Comparison of ENCODE assay signal across 28 cellular contexts in genomic region chr6:7071405-7071804, GRCh38. TPM values are rescaled to one million over a fixed set of nuclear protein-coding genes. Genes with fewer than 3 reads are reported as not detected.
"Had no signal": no experiment of that assay in that cellular context is flagged by ENCODE, and none has a peak within 500 bp of the region (broad histone marks: within the 10 kb centered on the region; RNA-seq: fewer than 3 reads in every experiment).

No MANE protein-coding gene starts in this region.

- DNase-seq: naive thymus-derived CD4-positive, alpha-beta T cell; natural killer cell; nucleus accumbens; posterior cingulate gyrus; psoas muscle; right cardiac atrium; right lobe of liver; sigmoid colon; small intestine; stimulated activated CD4-positive, alpha-beta T cell treated with anti-CD3 and anti-CD28 coated beads, Interleukin-15, amount 100 ng/mL, for 24 hours; stimulated activated CD4-positive, alpha-beta T cell treated with anti-CD3 and anti-CD28 coated beads, Interleukin-2, amount 100 ng/mL, for 24 hours; stimulated activated CD4-positive, alpha-beta T cell treated with anti-CD3 and anti-CD28 coated beads, Interleukin-2, amount 100 ng/mL, for 48 hours; stimulated activated CD4-positive, alpha-beta T cell treated with anti-CD3 and anti-CD28 coated beads, Interleukin-4, amount 100 ng/mL, for 24 hours; stimulated activated naive B cell treated with anti-CD40 and anti-IgM and Interleukin-4, amounts not matched to agents 10 μg/mL and 1 μg/mL and 100 μg/mL, for 72 hours; stimulated activated naive CD4-positive, alpha-beta T cell treated with Interleukin-2 at 50 U/mL for 16 hours; stomach; thyroid gland; trophoblast cell; upper lobe of left lung had no signal

- H3K4me1 ChIP-seq: neural progenitor cell, parathyroid adenoma, right lobe of liver, sigmoid colon, stomach, tibial nerve, upper lobe of left lung, vagina had no signal

- H3K9ac ChIP-seq: neural progenitor cell, parathyroid adenoma had no signal

- H3K27me3 ChIP-seq: neural progenitor cell, neutrophil, right lobe of liver, sigmoid colon, stomach, thyroid gland, tibial nerve, upper lobe of left lung, vagina had no signal

- H3K4me3 ChIP-seq: neural progenitor cell, psoas muscle, right lobe of liver, sigmoid colon, stomach, thoracic aorta, thyroid gland, tibial nerve, upper lobe of left lung, vagina had no signal

- H3K79me2 ChIP-seq: parathyroid adenoma had no signal

- ATAC-seq: naive thymus-derived CD4-positive, alpha-beta T cell; natural killer cell; psoas muscle; right cardiac atrium; right lobe of liver; stimulated activated effector memory CD8-positive, alpha-beta T cell treated with anti-CD3 and anti-CD28 coated beads, Interleukin-12 subunit alpha, Interleukin-12 subunit beta, amount 100 ng/mL, for 72 hours; stimulated activated naive B cell treated with anti-CD40 and anti-IgM and Interleukin-4, amounts not matched to agents 10 μg/mL and 1 μg/mL and 100 μg/mL, for 72 hours had no signal

- H2AFZ ChIP-seq: neural progenitor cell, parathyroid adenoma had no signal

- FAIRE-seq: small intestine, urothelium cell line had no signal

- H3K4me2 ChIP-seq: neural progenitor cell had no signal

- H3K27ac ChIP-seq: neural progenitor cell, neutrophil, parathyroid adenoma, psoas muscle, right lobe of liver, sigmoid colon, stomach, thoracic aorta, thyroid gland, tibial nerve, upper lobe of left lung, vagina had no signal

- H3K9me3 ChIP-seq: neutrophil, psoas muscle, right lobe of liver, sigmoid colon, stomach, thoracic aorta, thyroid gland, tibial nerve, upper lobe of left lung, vagina had no signal

- H3K36me3 ChIP-seq: neural progenitor cell, neutrophil, right lobe of liver, sigmoid colon, stomach, thoracic aorta, thyroid gland, tibial nerve, upper lobe of left lung, vagina had no signal

RNA-seq across cellular contexts. Expression of gene RREB1, which starts 36.4 kb away (rescaled TPM):
- polyA plus RNA-seq: neural cell had no signal
